Comparison of ENCODE assay signal across 14 cellular contexts in the genomic region with DNA sequence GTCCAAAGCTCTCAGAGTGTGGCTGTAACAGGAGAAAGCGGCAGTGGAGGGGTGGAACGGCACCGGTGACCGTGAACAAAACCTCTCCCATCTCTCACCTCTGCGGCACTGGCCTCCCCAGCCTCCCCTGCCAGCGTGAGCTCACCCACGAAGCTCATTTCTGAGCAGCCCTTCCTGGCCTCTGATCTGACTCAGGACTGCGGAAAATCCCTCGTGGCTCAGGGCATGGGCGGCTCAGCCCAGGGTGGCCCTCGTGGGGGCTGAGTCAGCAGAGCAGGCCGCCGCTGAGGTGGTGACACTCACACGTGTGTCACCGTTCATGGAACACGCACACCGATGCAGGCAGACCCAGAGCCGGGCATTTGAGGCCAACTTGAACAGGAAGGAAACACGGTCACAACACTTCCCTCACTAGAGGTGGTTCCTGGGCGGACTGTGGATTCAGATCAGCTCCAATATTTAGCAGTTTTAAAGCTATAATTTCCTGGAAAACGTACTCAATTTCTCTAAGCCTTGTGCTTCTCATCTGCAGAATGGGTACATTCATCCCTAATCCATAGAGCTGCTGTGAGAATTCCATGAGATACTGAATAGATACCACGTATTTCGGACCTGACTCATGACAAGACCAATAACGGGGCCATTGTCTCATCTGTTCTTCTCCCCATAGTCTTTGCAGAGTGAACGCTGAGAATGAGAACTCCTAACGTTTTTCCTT.
DNase-seq lines count a peak whose midpoint lies in the region; ATAC-seq, FAIRE-seq and TF ChIP-seq lines count a peak whose summit lies in the region.
"Had no signal": no experiment of that assay in that cellular context is flagged by ENCODE, and none has a peak within 500 bp of the region (broad histone marks: within the 10 kb centered on the region; RNA-seq: fewer than 3 reads in every experiment).

No MANE protein-coding gene starts in this region.

- ATAC-seq in activated CD4-positive, CD25-positive, alpha-beta regulatory T cell treated with anti-CD3 and anti-CD28 coated beads, Interleukin-2, amount 50 U/mL, for 24 hours = peak; percentile 74 to 75
- no peak for ATAC-seq in HG02571 (IDR thresholded peaks at IDR 0.05; ENCODE audit: unreplicated experiment)

- TF ChIP-seq POLR2A in H54 (IDR thresholded peaks at IDR 0.05; ENCODE audit: low read depth, low read length) = no peak

- DNase-seq in activated CD4-positive, CD25-positive, alpha-beta regulatory T cell treated with anti-CD3 and anti-CD28 coated beads, Interleukin-2, amount 50 U/mL, for 72 hours = no peak
- DNase-seq in H54 (ENCODE audit: insufficient read length, low spot score) = peak; percentile 49
- DNase-seq in astrocyte of the spinal cord (ENCODE audit: low read depth, low spot score) = peak; percentile 32
- DNase-seq in stimulated activated CD4-positive, alpha-beta T cell treated with anti-CD3 and anti-CD28 coated beads, Interleukin-12 subunit alpha, Interleukin-12 subunit beta, amount 100 ng/mL, for 48 hours (ENCODE audit: low read depth in 2 of 3, low spot score in 1 of 3) = peak; percentile 20 to 25 (median 22)
- DNase-seq in NCI-H2081 treated with DMSO at 0.1 percent for 48 hours (lab: John Stamatoyannopoulos, UW) = no peak
- DNase-seq in HTR-8/SVneo (ENCODE audit: insufficient read length, low spot score) = no peak
- DNase-seq: ACHN, NCI-H1436 treated with DMSO at 0.1 percent for 48 hours, NCI-H69, SIG-M5, trophoblast cell had no signal

- in situ Hi-C loops in astrocyte of the spinal cord (cut with HindIII; ENCODE audit: low sequenced_read_pairs) = no loop called here

- no peak for TF ChIP-seq CTCF in astrocyte of the spinal cord (IDR thresholded peaks at IDR 0.05; ENCODE audit: low read depth, low read length)

- FAIRE-seq in H54 (lab: Jason Lieb, UNC) = no peak
- no peak for FAIRE-seq in HTR-8/SVneo (lab: Jason Lieb, UNC)
- FAIRE-seq: bronchial epithelial cell had no signal

- H3K4me3 ChIP-seq in astrocyte of the spinal cord (ENCODE audit: low read depth, low read length) = no peak overlapping the region

Comparison
In these comparisons a context has a peak if more than half of its experiments do, and no peak if none do; other contexts are left out.
1. DNase-seq: peak in H54 (single experiment), astrocyte of the spinal cord (single experiment) and stimulated activated CD4-positive, alpha-beta T cell treated with anti-CD3 and anti-CD28 coated beads, Interleukin-12 subunit alpha, Interleukin-12 subunit beta, amount 100 ng/mL, for 48 hours (3 of 3); none in activated CD4-positive, CD25-positive, alpha-beta regulatory T cell treated with anti-CD3 and anti-CD28 coated beads, Interleukin-2, amount 50 U/mL, for 72 hours (single experiment), NCI-H2081 treated with DMSO at 0.1 percent for 48 hours (single experiment) and HTR-8/SVneo (single experiment).